Comparison of ENCODE assay signal across 8 cellular contexts in genomic region chr2:24792874-24793751, GRCh38.
DNase-seq lines count a peak whose midpoint lies in the region; ATAC-seq lines count a peak whose summit lies in the region.

A gene with protein sequence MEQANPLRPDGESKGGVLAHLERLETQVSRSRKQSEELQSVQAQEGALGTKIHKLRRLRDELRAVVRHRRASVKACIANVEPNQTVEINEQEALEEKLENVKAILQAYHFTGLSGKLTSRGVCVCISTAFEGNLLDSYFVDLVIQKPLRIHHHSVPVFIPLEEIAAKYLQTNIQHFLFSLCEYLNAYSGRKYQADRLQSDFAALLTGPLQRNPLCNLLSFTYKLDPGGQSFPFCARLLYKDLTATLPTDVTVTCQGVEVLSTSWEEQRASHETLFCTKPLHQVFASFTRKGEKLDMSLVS (plus strand): TSS chr2:24793425. CDS start chr2:24793920, 495 bp downstream.
A gene with protein sequence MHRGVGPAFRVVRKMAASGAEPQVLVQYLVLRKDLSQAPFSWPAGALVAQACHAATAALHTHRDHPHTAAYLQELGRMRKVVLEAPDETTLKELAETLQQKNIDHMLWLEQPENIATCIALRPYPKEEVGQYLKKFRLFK (minus strand): TSS chr2:24793391. CDS start chr2:24793377, 14 bp downstream.

- peaks cover 8% of the 10 kb centered on the region for H3K4me1 Mint-ChIP-seq in central memory CD8-positive, alpha-beta T cell

- peak within 1 kb of the TSS; percentile 99 for H3K4me3 Mint-ChIP-seq in central memory CD8-positive, alpha-beta T cell

- no peaks in the 10 kb centered on the region for H3K9me3 Mint-ChIP-seq in central memory CD8-positive, alpha-beta T cell

- DNase-seq in AML-193 (lab: John Stamatoyannopoulos, UW) (peak; percentile 92 to 96), NCI-H446 (lab: John Stamatoyannopoulos, UW) (peak; percentile 91 to 95), iris pigment epithelial cell (ENCODE audit: low read depth) (peak; percentile 98)
- peak; percentile 91 for DNase-seq in activated CD4-positive, CD25-positive, alpha-beta regulatory T cell treated with anti-CD3 and anti-CD28 coated beads, Interleukin-2, amount 50 U/mL, for 16 hours (ENCODE audit: low read depth, low spot score)
- peak; percentile 93 to 94 for DNase-seq in central memory CD8-positive, alpha-beta T cell (ENCODE audit: low spot score in 2 of 2)
- peak; percentile 93 for DNase-seq in stimulated activated CD4-positive, alpha-beta T cell treated with anti-CD3 and anti-CD28 coated beads, Interleukin-12 subunit alpha, Interleukin-12 subunit beta, amount 100 ng/mL, for 4 hours

- H3K27me3 Mint-ChIP-seq in central memory CD8-positive, alpha-beta T cell, result no peaks in the 10 kb centered on the region

- peak within 1 kb of the TSS; percentile 99 for H3K27ac Mint-ChIP-seq in central memory CD8-positive, alpha-beta T cell (ENCODE audit: low read depth)

- peaks cover 9% of the 10 kb centered on the region for H3K36me3 Mint-ChIP-seq in central memory CD8-positive, alpha-beta T cell (ENCODE audit: insufficient read depth)

- ATAC-seq in GM19035 (IDR thresholded peaks at IDR 0.05; ENCODE audit: unreplicated experiment) (peak; percentile 97), HG03354 (IDR thresholded peaks at IDR 0.05; ENCODE audit: poor library complexity, severe bottlenecking, unreplicated experiment) (peak; percentile 95)
- peak; percentile 99 for ATAC-seq in central memory CD8-positive, alpha-beta T cell (replicated peaks; ENCODE audit: extremely low read depth, poor library complexity, severe bottlenecking)

Comparison
In these comparisons a context has a peak if more than half of its experiments do, and no peak if none do; other contexts are left out.
1. Peak in every context shown above with its lines: DNase-seq and ATAC-seq.